ENCODE assay signal across 1 cellular context in genomic region chr6:8939615-8940014, GRCh38.
TF ChIP-seq lines count a peak whose summit lies in the region.

No MANE protein-coding gene starts in this region.

TF ChIP-seq in HEK293, 187 proteins besides CTCF, POLR2A, EP300 and RAD21 (continued from another document and continues in another):
- TF ChIP-seq ZNF548 (tag by site-specific recombination; IDR thresholded peaks at IDR 0.05): no peak
- TF ChIP-seq ZNF449 (tag by site-specific recombination; IDR thresholded peaks at IDR 0.05): peak; percentile 68; the same call in 1 of the 2 replicates
- TF ChIP-seq GLIS1 (tag by site-specific recombination; IDR thresholded peaks at IDR 0.05): peak; percentile 71
- TF ChIP-seq ZFHX2 (tag by site-specific recombination; conservative IDR thresholded peaks at IDR 0.05): no peak
- TF ChIP-seq OVOL3 (tag by site-specific recombination; IDR thresholded peaks at IDR 0.05): peak; percentile 40; the same call in 1 of the 2 replicates
- TF ChIP-seq ZNF362 (tag by site-specific recombination; IDR thresholded peaks at IDR 0.05): peak; percentile 86
- no peak for TF ChIP-seq ZBTB7A (tag by site-specific recombination; IDR thresholded peaks at IDR 0.05; ENCODE audit: low read depth)
- TF ChIP-seq ZNF629 (tag by site-specific recombination; IDR thresholded peaks at IDR 0.05): peak; percentile 83
- TF ChIP-seq YY2 (tag by site-specific recombination; IDR thresholded peaks at IDR 0.05): no peak
- peak; percentile 24; the same call in 1 of the 2 replicates for TF ChIP-seq SP3 (tag by site-specific recombination; IDR thresholded peaks at IDR 0.05)
- TF ChIP-seq ZNF302 (tag by site-specific recombination; IDR thresholded peaks at IDR 0.05; ENCODE audit: low read depth): no peak
- no peak for TF ChIP-seq SALL2 (tag by site-specific recombination; IDR thresholded peaks at IDR 0.05; ENCODE audit: borderline replicate concordance)
- TF ChIP-seq ZNF416 (tag by site-specific recombination; IDR thresholded peaks at IDR 0.05): no peak
- peak; percentile 84; the same call in 1 of the 2 replicates for TF ChIP-seq ZNF645 (tag by site-specific recombination; IDR thresholded peaks at IDR 0.05)
- TF ChIP-seq ZBTB26 (tag by site-specific recombination; optimal IDR thresholded peaks at IDR 0.05): no peak
- TF ChIP-seq GFI1B (tag by site-specific recombination; IDR thresholded peaks at IDR 0.05): no peak; the same call in 1 of the 2 replicates
- no peak for TF ChIP-seq ZBTB6 (tag by site-specific recombination; IDR thresholded peaks at IDR 0.05)
- TF ChIP-seq BCL11A (tag by site-specific recombination; IDR thresholded peaks at IDR 0.05; ENCODE audit: low read depth): peak; percentile 84; the same call in 1 of the 2 replicates
- no peak for TF ChIP-seq PRDM10 (tag by site-specific recombination; IDR thresholded peaks at IDR 0.05)
- TF ChIP-seq ZBTB20 (tag by site-specific recombination; IDR thresholded peaks at IDR 0.05): no peak
- TF ChIP-seq ZNF175 (tag by site-specific recombination; IDR thresholded peaks at IDR 0.05): no peak
- TF ChIP-seq REPIN1 (tag by site-specific recombination; IDR thresholded peaks at IDR 0.05; ENCODE audit: low read depth): 0 out of 2 replicates have a peak, but pooled peaks have one; percentile 48
- no peak for TF ChIP-seq ZSCAN5A (tag by site-specific recombination; IDR thresholded peaks at IDR 0.05)
- peak; percentile 89; the same call in 1 of the 2 replicates for TF ChIP-seq HOXD13 (CRISPR knock-in tag; IDR thresholded peaks at IDR 0.05; ENCODE audit: borderline replicate concordance)
- TF ChIP-seq ZNF510 (tag by site-specific recombination; IDR thresholded peaks at IDR 0.05; ENCODE audit: insufficient replicate concordance): no peak
- TF ChIP-seq OSR2 (tag by site-specific recombination; IDR thresholded peaks at IDR 0.05): peak; percentile 98
- TF ChIP-seq BCL11B (tag by site-specific recombination; IDR thresholded peaks at IDR 0.05; ENCODE audit: low read depth): no peak
- no peak for TF ChIP-seq ZNF830 (tag by site-specific recombination; IDR thresholded peaks at IDR 0.05; ENCODE audit: low read depth)
- TF ChIP-seq ZNF248 (tag by site-specific recombination; IDR thresholded peaks at IDR 0.05): no peak
- TF ChIP-seq INSM2 (tag by site-specific recombination; IDR thresholded peaks at IDR 0.05): peak; percentile 94
- peak; percentile 97 for TF ChIP-seq ZNF692 (tag by site-specific recombination; IDR thresholded peaks at IDR 0.05)
- TF ChIP-seq ZNF2 (tag by site-specific recombination; IDR thresholded peaks at IDR 0.05): no peak
- no peak for TF ChIP-seq ZNF530 (tag by site-specific recombination; IDR thresholded peaks at IDR 0.05; ENCODE audit: low read depth)
- TF ChIP-seq ZNF37A (tag by site-specific recombination; IDR thresholded peaks at IDR 0.05): no peak
- TF ChIP-seq ZNF837 (tag by site-specific recombination; IDR thresholded peaks at IDR 0.05): no peak
- TF ChIP-seq ZBTB48 (tag by site-specific recombination; IDR thresholded peaks at IDR 0.05): no peak; the same call in 1 of the 2 replicates
- TF ChIP-seq ZNF10 (tag by site-specific recombination; IDR thresholded peaks at IDR 0.05): peak; percentile 54; the same call in 1 of the 2 replicates
- peak; percentile 49 for TF ChIP-seq SCRT2 (tag by site-specific recombination; IDR thresholded peaks at IDR 0.05)
- no peak for TF ChIP-seq RBAK (tag by site-specific recombination; IDR thresholded peaks at IDR 0.05)
- TF ChIP-seq ZNF112 (tag by site-specific recombination; IDR thresholded peaks at IDR 0.05): no peak
- no peak for TF ChIP-seq ZNF132 (tag by site-specific recombination; IDR thresholded peaks at IDR 0.05; ENCODE audit: borderline replicate concordance)
- 0 out of 2 replicates have a peak, but pooled peaks have one; percentile 20 for TF ChIP-seq KLF17 (tag by site-specific recombination; IDR thresholded peaks at IDR 0.05)
- no peak for TF ChIP-seq ZNF792 (tag by site-specific recombination; IDR thresholded peaks at IDR 0.05)
- TF ChIP-seq ZEB2 (tag by site-specific recombination; IDR thresholded peaks at IDR 0.05): peak; percentile 77
- peak; percentile 36; the same call in 1 of the 2 replicates for TF ChIP-seq ZNF280D (tag by site-specific recombination; IDR thresholded peaks at IDR 0.05)
